1 cellular context compared by ENCODE assay signal in the genomic region with DNA sequence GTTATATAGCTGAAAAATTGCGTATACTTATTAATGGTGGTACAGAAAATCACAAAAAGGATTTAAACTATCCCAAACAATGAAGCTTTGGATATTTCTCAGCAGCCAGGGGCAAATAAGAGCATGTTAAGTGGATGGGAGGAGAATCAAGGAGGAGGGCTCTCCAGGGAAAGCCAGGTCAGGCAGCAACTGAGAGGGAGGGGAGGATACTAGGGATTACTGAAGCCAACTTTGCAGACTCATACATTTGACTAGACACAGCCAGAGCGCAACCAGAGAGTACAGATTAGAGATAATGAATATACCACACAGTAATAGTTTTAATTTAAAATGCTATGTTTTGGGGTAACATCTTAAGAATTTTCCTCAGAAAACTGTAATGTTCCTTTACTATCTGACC.
TF ChIP-seq lines count a peak whose summit lies in the region.

No MANE protein-coding gene starts in this region.

TF ChIP-seq in WTC11, 78 proteins besides CTCF, POLR2A, EP300 and RAD21 (continued from another document):
- TF ChIP-seq, protein P1, sequence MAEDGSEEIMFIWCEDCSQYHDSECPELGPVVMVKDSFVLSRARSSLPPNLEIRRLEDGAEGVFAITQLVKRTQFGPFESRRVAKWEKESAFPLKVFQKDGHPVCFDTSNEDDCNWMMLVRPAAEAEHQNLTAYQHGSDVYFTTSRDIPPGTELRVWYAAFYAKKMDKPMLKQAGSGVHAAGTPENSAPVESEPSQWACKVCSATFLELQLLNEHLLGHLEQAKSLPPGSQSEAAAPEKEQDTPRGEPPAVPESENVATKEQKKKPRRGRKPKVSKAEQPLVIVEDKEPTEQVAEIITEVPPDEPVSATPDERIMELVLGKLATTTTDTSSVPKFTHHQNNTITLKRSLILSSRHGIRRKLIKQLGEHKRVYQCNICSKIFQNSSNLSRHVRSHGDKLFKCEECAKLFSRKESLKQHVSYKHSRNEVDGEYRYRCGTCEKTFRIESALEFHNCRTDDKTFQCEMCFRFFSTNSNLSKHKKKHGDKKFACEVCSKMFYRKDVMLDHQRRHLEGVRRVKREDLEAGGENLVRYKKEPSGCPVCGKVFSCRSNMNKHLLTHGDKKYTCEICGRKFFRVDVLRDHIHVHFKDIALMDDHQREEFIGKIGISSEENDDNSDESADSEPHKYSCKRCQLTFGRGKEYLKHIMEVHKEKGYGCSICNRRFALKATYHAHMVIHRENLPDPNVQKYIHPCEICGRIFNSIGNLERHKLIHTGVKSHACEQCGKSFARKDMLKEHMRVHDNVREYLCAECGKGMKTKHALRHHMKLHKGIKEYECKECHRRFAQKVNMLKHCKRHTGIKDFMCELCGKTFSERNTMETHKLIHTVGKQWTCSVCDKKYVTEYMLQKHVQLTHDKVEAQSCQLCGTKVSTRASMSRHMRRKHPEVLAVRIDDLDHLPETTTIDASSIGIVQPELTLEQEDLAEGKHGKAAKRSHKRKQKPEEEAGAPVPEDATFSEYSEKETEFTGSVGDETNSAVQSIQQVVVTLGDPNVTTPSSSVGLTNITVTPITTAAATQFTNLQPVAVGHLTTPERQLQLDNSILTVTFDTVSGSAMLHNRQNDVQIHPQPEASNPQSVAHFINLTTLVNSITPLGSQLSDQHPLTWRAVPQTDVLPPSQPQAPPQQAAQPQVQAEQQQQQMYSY (CRISPR knock-in tag; IDR thresholded peaks at IDR 0.05): no peak
